ENCODE assay signal across 13 cellular contexts in the genomic region with DNA sequence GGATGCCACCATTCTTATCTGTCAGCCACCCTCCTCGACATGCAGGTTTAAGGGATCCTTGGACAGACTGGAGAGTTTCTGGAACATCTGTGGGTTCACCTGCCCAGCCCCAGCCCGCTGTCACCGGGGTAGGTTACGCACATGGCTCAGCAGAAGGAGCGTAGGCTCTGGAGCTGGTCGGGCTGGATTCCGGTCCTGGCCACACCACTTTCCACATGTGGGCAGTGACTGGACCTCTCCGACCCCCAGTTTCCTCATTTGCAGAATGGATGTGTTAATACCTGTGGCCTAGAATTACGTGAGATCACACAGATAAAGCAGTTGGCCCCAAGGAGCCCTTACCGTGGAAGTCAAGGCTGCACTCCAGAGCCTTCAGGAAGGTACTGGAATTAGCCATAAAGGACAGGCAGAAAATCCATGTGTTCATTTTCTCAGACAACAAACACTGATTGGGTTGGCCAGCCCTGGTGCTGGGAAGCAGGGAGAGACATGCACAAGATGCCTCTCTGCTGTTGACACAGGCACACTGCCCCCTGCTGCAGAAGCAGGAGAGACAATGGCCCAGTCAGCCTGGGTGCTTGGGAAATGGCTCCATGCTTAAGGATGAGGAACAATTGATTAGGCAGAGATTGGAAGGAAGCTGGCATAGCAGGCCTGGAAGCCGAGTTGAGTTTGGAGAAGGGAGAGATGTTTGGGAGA. TPM values are rescaled to one million over a fixed set of nuclear protein-coding genes. Genes with fewer than 3 reads are reported as not detected.
DNase-seq lines count a peak whose midpoint lies in the region; ATAC-seq and TF ChIP-seq lines count a peak whose summit lies in the region.
"Had no signal": no experiment of that assay in that cellular context is flagged by ENCODE, and none has a peak within 500 bp of the region (broad histone marks: within the 10 kb centered on the region; RNA-seq: fewer than 3 reads in every experiment).

No MANE protein-coding gene starts in this region.

- H3K36me3 ChIP-seq in colonic mucosa: no peaks in the 10 kb centered on the region
- H3K36me3 ChIP-seq: pancreas had no signal

- no peak overlapping the region for H3K4me3 ChIP-seq in AG04449 (ENCODE audit: low read depth, low read length)
- no peak overlapping the region for H3K4me3 ChIP-seq in NB4 (ENCODE audit: low read depth, low read length)
- H3K4me3 ChIP-seq in colonic mucosa: no peak overlapping the region
- H3K4me3 ChIP-seq: pancreas had no signal

- no peak overlapping the region for H3K4me3 Mint-ChIP-seq in stimulated activated effector memory CD8-positive, alpha-beta T cell treated with anti-CD3 and anti-CD28 coated beads, Interleukin-12 subunit alpha, Interleukin-12 subunit beta, amount 100 ng/mL, for 72 hours
- H3K4me3 Mint-ChIP-seq: activated naive CD4-positive, alpha-beta T cell treated with anti-CD3 and anti-CD28 coated beads, Interleukin-2, amount 10 ng/mL, durations not matched to agents 7 days and 5 days had no signal

- H3K9me3 ChIP-seq in colonic mucosa: no peaks in the 10 kb centered on the region
- H3K9me3 ChIP-seq: pancreas had no signal

- no peak for DNase-seq in AG04449 (ENCODE audit: low read depth, low spot score)
- DNase-seq in ELR (ENCODE audit: low read depth): peak; percentile 23
- peak; percentile 55 for DNase-seq in NB4 (ENCODE audit: low read depth)
- peak; percentile 36 to 44 for DNase-seq in erythroblast (lab: John Stamatoyannopoulos, UW)
- no peak for DNase-seq in GOT3 (lab: John Stamatoyannopoulos, UW)
- no peak for DNase-seq in stimulated activated effector memory CD8-positive, alpha-beta T cell treated with anti-CD3 and anti-CD28 coated beads, Interleukin-12 subunit alpha, Interleukin-12 subunit beta, amount 100 ng/mL, for 72 hours (ENCODE audit: low spot score in 2 of 2)
- DNase-seq in colonic mucosa: no peak
- DNase-seq in HPDE6-E6E7 (ENCODE audit: extremely low spot score): no peak
- DNase-seq: activated CD4-positive, CD25-positive, alpha-beta regulatory T cell; activated naive CD4-positive, alpha-beta T cell treated with anti-CD3 and anti-CD28 coated beads, Interleukin-2, amount 10 ng/mL, durations not matched to agents 7 days and 5 days; left colon; pancreas had no signal

- no peak overlapping the region for H3K27ac Mint-ChIP-seq in stimulated activated effector memory CD8-positive, alpha-beta T cell treated with anti-CD3 and anti-CD28 coated beads, Interleukin-12 subunit alpha, Interleukin-12 subunit beta, amount 100 ng/mL, for 72 hours
- H3K27ac Mint-ChIP-seq: activated naive CD4-positive, alpha-beta T cell treated with anti-CD3 and anti-CD28 coated beads, Interleukin-2, amount 10 ng/mL, durations not matched to agents 7 days and 5 days had no signal

- no peak for ATAC-seq in stimulated activated effector memory CD8-positive, alpha-beta T cell treated with anti-CD3 and anti-CD28 coated beads, Interleukin-12 subunit alpha, Interleukin-12 subunit beta, amount 100 ng/mL, for 72 hours
- ATAC-seq: left colon had no signal

- H3K4me1 ChIP-seq in colonic mucosa: no peaks in the 10 kb centered on the region
- H3K4me1 ChIP-seq: pancreas had no signal

- no peak overlapping the region for H3K9ac ChIP-seq in colonic mucosa (ENCODE audit: low read depth in 2 of 2, low read length in 2 of 2)

- CTCF ChIA-PET in AG04449 (lab: Yijun Ruan, JAX): interaction anchor here (0.9 to 1.5 kb wide), 4 partner anchors 9 to 71 kb away, joined by 3 to 4 read pairs (median 3); no protein-coding TSS in a partner anchor

- H3K27ac ChIP-seq in colonic mucosa: no peak overlapping the region
- H3K27ac ChIP-seq: epithelial cell of prostate, pancreas had no signal

- H3K36me3 Mint-ChIP-seq in stimulated activated effector memory CD8-positive, alpha-beta T cell treated with anti-CD3 and anti-CD28 coated beads, Interleukin-12 subunit alpha, Interleukin-12 subunit beta, amount 100 ng/mL, for 72 hours: peaks cover under 1% of the 10 kb centered on the region
- H3K36me3 Mint-ChIP-seq: activated naive CD4-positive, alpha-beta T cell treated with anti-CD3 and anti-CD28 coated beads, Interleukin-2, amount 10 ng/mL, durations not matched to agents 7 days and 5 days had no signal

- POLR2A ChIA-PET in AG04449 (lab: Yijun Ruan, JAX): no interaction called here

- intact Hi-C loops in colonic mucosa (cut with DNase I): no loop called here

- TF ChIP-seq POLR2A in NB4 (IDR thresholded peaks at IDR 0.05; ENCODE audit: extremely low read depth, insufficient read length) (no peak), erythroblast (IDR thresholded peaks at IDR 0.05; ENCODE audit: low read length) (no peak)

- H3K4me1 Mint-ChIP-seq in stimulated activated effector memory CD8-positive, alpha-beta T cell treated with anti-CD3 and anti-CD28 coated beads, Interleukin-12 subunit alpha, Interleukin-12 subunit beta, amount 100 ng/mL, for 72 hours: peaks cover 5% of the 10 kb centered on the region
- H3K4me1 Mint-ChIP-seq: activated naive CD4-positive, alpha-beta T cell treated with anti-CD3 and anti-CD28 coated beads, Interleukin-2, amount 10 ng/mL, durations not matched to agents 7 days and 5 days had no signal

- TF ChIP-seq CTCF in AG04449 (IDR thresholded peaks at IDR 0.05; ENCODE audit: insufficient read depth, low read length, missing control alignments): peak; percentile 5
- TF ChIP-seq CTCF in NB4 (IDR thresholded peaks at IDR 0.05; ENCODE audit: low read depth, low read length): peak; percentile 61
- no peak for TF ChIP-seq CTCF in colonic mucosa (IDR thresholded peaks at IDR 0.05)

- no peaks in the 10 kb centered on the region for H3K27me3 ChIP-seq in colonic mucosa
- H3K27me3 ChIP-seq: pancreas had no signal

- no peaks in the 10 kb centered on the region for H3K9me3 Mint-ChIP-seq in stimulated activated effector memory CD8-positive, alpha-beta T cell treated with anti-CD3 and anti-CD28 coated beads, Interleukin-12 subunit alpha, Interleukin-12 subunit beta, amount 100 ng/mL, for 72 hours
- H3K9me3 Mint-ChIP-seq: activated naive CD4-positive, alpha-beta T cell treated with anti-CD3 and anti-CD28 coated beads, Interleukin-2, amount 10 ng/mL, durations not matched to agents 7 days and 5 days had no signal

RNA-seq across cellular contexts. Expression of gene SF3B3, which starts 58.8 kb away (rescaled TPM):
- 100 to 1,000 TPM; 182 to 369 TPM for total RNA-seq in colonic mucosa

RNA-seq across cellular contexts. Expression of gene COG4, which starts 59.1 kb away (rescaled TPM):
- total RNA-seq in colonic mucosa: 10 to 100 TPM; 54.8 to 84.7 TPM

Comparison
In these comparisons a context has a peak if more than half of its experiments do, and no peak if none do; other contexts are left out.
1. DNase-seq: peak in ELR (single experiment), NB4 (single experiment) and erythroblast (2 of 2); none in AG04449 (single experiment), GOT3 (single experiment), stimulated activated effector memory CD8-positive, alpha-beta T cell treated with anti-CD3 and anti-CD28 coated beads, Interleukin-12 subunit alpha, Interleukin-12 subunit beta, amount 100 ng/mL, for 72 hours (0 of 2), colonic mucosa (single experiment) and HPDE6-E6E7 (single experiment).